Comparison of ENCODE assay signal across 1 cellular context in genomic region chr15:69090197-69090948, GRCh38.
TF ChIP-seq lines count a peak whose summit lies in the region.

No MANE protein-coding gene starts in this region.

TF ChIP-seq in K562, 482 proteins besides CTCF, POLR2A, EP300 and RAD21 (continued from another document):
- TF ChIP-seq, protein P1, sequence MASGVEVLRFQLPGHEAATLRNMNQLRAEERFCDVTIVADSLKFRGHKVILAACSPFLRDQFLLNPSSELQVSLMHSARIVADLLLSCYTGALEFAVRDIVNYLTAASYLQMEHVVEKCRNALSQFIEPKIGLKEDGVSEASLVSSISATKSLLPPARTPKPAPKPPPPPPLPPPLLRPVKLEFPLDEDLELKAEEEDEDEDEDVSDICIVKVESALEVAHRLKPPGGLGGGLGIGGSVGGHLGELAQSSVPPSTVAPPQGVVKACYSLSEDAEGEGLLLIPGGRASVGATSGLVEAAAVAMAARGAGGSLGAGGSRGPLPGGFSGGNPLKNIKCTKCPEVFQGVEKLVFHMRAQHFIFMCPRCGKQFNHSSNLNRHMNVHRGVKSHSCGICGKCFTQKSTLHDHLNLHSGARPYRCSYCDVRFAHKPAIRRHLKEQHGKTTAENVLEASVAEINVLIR (CRISPR knock-in tag; IDR thresholded peaks at IDR 0.05), result no peak
- TF ChIP-seq NFXL1 (CRISPR knock-in tag; IDR thresholded peaks at IDR 0.05), result no peak
- no peak for TF ChIP-seq ZBTB17 (CRISPR knock-in tag; IDR thresholded peaks at IDR 0.05)
- TF ChIP-seq GATAD2A (IDR thresholded peaks at IDR 0.05), result no peak
- no peak for TF ChIP-seq THRB (CRISPR knock-in tag; conservative IDR thresholded peaks at IDR 0.05)
- TF ChIP-seq MEIS2 (IDR thresholded peaks at IDR 0.05; ENCODE audit: partially characterized antibody), result peak; percentile 65
- TF ChIP-seq E2F4 (CRISPR knock-in tag; IDR thresholded peaks at IDR 0.05; ENCODE audit: low read depth), result no peak
- no peak for TF ChIP-seq ZNF175 (CRISPR knock-in tag; IDR thresholded peaks at IDR 0.05; ENCODE audit: low read depth)
- TF ChIP-seq PBX2 (CRISPR knock-in tag; IDR thresholded peaks at IDR 0.05; ENCODE audit: low read depth), result no peak
- peak; percentile 82 for TF ChIP-seq PBX2 (tag; conservative IDR thresholded peaks at IDR 0.05; ENCODE audit: low read depth)
- TF ChIP-seq PHB2 (IDR thresholded peaks at IDR 0.05; ENCODE audit: low read depth), result no peak
- no peak for TF ChIP-seq NFYB (IDR thresholded peaks at IDR 0.05; ENCODE audit: extremely low read depth, insufficient read length)
- TF ChIP-seq BACH1 (tag; IDR thresholded peaks at IDR 0.05), result no peak
- TF ChIP-seq MBD1 (CRISPR knock-in tag; IDR thresholded peaks at IDR 0.05), result no peak
- TF ChIP-seq SAFB (IDR thresholded peaks at IDR 0.05; ENCODE audit: borderline replicate concordance, low read depth, low read length), result no peak
- no peak for TF ChIP-seq ZNF699 (CRISPR knock-in tag; IDR thresholded peaks at IDR 0.05; ENCODE audit: insufficient replicate concordance)
- no peak for TF ChIP-seq HNRNPL (IDR thresholded peaks at IDR 0.05; ENCODE audit: low read depth, low read length)
- TF ChIP-seq, protein P2, sequence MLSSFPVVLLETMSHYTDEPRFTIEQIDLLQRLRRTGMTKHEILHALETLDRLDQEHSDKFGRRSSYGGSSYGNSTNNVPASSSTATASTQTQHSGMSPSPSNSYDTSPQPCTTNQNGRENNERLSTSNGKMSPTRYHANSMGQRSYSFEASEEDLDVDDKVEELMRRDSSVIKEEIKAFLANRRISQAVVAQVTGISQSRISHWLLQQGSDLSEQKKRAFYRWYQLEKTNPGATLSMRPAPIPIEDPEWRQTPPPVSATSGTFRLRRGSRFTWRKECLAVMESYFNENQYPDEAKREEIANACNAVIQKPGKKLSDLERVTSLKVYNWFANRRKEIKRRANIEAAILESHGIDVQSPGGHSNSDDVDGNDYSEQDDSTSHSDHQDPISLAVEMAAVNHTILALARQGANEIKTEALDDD (IDR thresholded peaks at IDR 0.05), result no peak
- TF ChIP-seq E4F1 (CRISPR knock-in tag; IDR thresholded peaks at IDR 0.05; ENCODE audit: borderline replicate concordance), result no peak
- TF ChIP-seq PKNOX1 (IDR thresholded peaks at IDR 0.05), result peak; percentile 46
- TF ChIP-seq NCOA6 (IDR thresholded peaks at IDR 0.05), result no peak
- 0 out of 2 replicates have a peak, but pooled peaks have one; percentile 20 for TF ChIP-seq RFX1 (IDR thresholded peaks at IDR 0.05)
- TF ChIP-seq ZNF431 (CRISPR knock-in tag; IDR thresholded peaks at IDR 0.05), result no peak
- TF ChIP-seq, protein P3, sequence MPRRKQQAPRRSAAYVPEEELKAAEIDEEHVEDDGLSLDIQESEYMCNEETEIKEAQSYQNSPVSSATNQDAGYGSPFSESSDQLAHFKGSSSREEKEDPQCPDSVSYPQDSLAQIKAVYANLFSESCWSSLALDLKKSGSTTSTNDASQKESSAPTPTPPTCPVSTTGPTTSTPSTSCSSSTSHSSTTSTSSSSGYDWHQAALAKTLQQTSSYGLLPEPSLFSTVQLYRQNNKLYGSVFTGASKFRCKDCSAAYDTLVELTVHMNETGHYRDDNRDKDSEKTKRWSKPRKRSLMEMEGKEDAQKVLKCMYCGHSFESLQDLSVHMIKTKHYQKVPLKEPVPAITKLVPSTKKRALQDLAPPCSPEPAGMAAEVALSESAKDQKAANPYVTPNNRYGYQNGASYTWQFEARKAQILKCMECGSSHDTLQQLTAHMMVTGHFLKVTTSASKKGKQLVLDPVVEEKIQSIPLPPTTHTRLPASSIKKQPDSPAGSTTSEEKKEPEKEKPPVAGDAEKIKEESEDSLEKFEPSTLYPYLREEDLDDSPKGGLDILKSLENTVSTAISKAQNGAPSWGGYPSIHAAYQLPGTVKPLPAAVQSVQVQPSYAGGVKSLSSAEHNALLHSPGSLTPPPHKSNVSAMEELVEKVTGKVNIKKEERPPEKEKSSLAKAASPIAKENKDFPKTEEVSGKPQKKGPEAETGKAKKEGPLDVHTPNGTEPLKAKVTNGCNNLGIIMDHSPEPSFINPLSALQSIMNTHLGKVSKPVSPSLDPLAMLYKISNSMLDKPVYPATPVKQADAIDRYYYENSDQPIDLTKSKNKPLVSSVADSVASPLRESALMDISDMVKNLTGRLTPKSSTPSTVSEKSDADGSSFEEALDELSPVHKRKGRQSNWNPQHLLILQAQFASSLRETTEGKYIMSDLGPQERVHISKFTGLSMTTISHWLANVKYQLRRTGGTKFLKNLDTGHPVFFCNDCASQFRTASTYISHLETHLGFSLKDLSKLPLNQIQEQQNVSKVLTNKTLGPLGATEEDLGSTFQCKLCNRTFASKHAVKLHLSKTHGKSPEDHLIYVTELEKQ (CRISPR knock-in tag; IDR thresholded peaks at IDR 0.05), result no peak
- no peak for TF ChIP-seq KDM2B (CRISPR knock-in tag; IDR thresholded peaks at IDR 0.05)
- TF ChIP-seq ZNF324 (CRISPR knock-in tag; IDR thresholded peaks at IDR 0.05), result no peak
- peak; percentile 43; the same call in 1 of the 2 replicates for TF ChIP-seq MYNN (IDR thresholded peaks at IDR 0.05)
- TF ChIP-seq MYNN (CRISPR knock-in tag; IDR thresholded peaks at IDR 0.05), result no peak
- peak; percentile 72; the same call in 1 of the 2 replicates for TF ChIP-seq ZKSCAN1 (IDR thresholded peaks at IDR 0.05; ENCODE audit: low read depth, low read length)
- TF ChIP-seq, protein P4, sequence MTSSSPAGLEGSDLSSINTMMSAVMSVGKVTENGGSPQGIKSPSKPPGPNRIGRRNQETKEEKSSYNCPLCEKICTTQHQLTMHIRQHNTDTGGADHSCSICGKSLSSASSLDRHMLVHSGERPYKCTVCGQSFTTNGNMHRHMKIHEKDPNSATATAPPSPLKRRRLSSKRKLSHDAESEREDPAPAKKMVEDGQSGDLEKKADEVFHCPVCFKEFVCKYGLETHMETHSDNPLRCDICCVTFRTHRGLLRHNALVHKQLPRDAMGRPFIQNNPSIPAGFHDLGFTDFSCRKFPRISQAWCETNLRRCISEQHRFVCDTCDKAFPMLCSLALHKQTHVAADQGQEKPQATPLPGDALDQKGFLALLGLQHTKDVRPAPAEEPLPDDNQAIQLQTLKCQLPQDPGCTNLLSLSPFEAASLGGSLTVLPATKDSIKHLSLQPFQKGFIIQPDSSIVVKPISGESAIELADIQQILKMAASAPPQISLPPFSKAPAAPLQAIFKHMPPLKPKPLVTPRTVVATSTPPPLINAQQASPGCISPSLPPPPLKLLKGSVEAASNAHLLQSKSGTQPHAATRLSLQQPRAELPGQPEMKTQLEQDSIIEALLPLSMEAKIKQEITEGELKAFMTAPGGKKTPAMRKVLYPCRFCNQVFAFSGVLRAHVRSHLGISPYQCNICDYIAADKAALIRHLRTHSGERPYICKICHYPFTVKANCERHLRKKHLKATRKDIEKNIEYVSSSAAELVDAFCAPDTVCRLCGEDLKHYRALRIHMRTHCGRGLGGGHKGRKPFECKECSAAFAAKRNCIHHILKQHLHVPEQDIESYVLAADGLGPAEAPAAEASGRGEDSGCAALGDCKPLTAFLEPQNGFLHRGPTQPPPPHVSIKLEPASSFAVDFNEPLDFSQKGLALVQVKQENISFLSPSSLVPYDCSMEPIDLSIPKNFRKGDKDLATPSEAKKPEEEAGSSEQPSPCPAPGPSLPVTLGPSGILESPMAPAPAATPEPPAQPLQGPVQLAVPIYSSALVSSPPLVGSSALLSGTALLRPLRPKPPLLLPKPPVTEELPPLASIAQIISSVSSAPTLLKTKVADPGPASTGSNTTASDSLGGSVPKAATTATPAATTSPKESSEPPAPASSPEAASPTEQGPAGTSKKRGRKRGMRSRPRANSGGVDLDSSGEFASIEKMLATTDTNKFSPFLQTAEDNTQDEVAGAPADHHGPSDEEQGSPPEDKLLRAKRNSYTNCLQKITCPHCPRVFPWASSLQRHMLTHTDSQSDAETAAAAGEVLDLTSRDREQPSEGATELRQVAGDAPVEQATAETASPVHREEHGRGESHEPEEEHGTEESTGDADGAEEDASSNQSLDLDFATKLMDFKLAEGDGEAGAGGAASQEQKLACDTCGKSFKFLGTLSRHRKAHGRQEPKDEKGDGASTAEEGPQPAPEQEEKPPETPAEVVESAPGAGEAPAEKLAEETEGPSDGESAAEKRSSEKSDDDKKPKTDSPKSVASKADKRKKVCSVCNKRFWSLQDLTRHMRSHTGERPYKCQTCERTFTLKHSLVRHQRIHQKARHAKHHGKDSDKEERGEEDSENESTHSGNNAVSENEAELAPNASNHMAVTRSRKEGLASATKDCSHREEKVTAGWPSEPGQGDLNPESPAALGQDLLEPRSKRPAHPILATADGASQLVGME (CRISPR knock-in tag; IDR thresholded peaks at IDR 0.05), result no peak
- no peak for TF ChIP-seq PHF8 (IDR thresholded peaks at IDR 0.05; ENCODE audit: borderline replicate concordance, low read length)
